In genomic region chr5:57692582-57693487, GRCh38 we compare ENCODE assay signal across 8 cellular contexts.
DNase-seq lines count a peak whose midpoint lies in the region; ATAC-seq and TF ChIP-seq lines count a peak whose summit lies in the region.

No MANE protein-coding gene starts in this region.

- no peaks in the 10 kb centered on the region for H3K36me3 Mint-ChIP-seq in activated T-helper 17 cell treated with anti-CD3 and anti-CD28 coated beads, Interleukin-2, amount 50 U/mL, for 72 hours (ENCODE audit: low read depth)
- H3K36me3 Mint-ChIP-seq in progenitor cell of endocrine pancreas (ENCODE audit: insufficient read depth) = no peaks in the 10 kb centered on the region
- H3K36me3 Mint-ChIP-seq in endothelial cell (ENCODE audit: low read depth, unreplicated experiment) = no peaks in the 10 kb centered on the region

- no peak overlapping the region for H3K4me3 Mint-ChIP-seq in activated T-helper 17 cell treated with anti-CD3 and anti-CD28 coated beads, Interleukin-2, amount 50 U/mL, for 72 hours
- H3K4me3 Mint-ChIP-seq in progenitor cell of endocrine pancreas (ENCODE audit: low read depth) (no peak overlapping the region), endothelial cell (ENCODE audit: unreplicated experiment) (no peak overlapping the region)

- no peaks in the 10 kb centered on the region for H3K9me3 Mint-ChIP-seq in activated T-helper 17 cell treated with anti-CD3 and anti-CD28 coated beads, Interleukin-2, amount 50 U/mL, for 72 hours
- H3K9me3 Mint-ChIP-seq in progenitor cell of endocrine pancreas (ENCODE audit: low read depth) (no peaks in the 10 kb centered on the region), endothelial cell (ENCODE audit: unreplicated experiment) (no peaks in the 10 kb centered on the region)

- peaks cover 8% of the 10 kb centered on the region for H3K4me1 Mint-ChIP-seq in activated T-helper 17 cell treated with anti-CD3 and anti-CD28 coated beads, Interleukin-2, amount 50 U/mL, for 72 hours
- H3K4me1 Mint-ChIP-seq in progenitor cell of endocrine pancreas (ENCODE audit: low read depth) (peaks cover 28% of the 10 kb centered on the region), endothelial cell (ENCODE audit: unreplicated experiment) (peaks cover 4% of the 10 kb centered on the region)

- TF ChIP-seq CTCF in progenitor cell of endocrine pancreas (IDR thresholded peaks at IDR 0.05; ENCODE audit: unreplicated experiment) = no peak
- TF ChIP-seq CTCF in endothelial cell (IDR thresholded peaks at IDR 0.05; ENCODE audit: unreplicated experiment) = no peak

- peaks cover 15% of the 10 kb centered on the region for H3K27me3 Mint-ChIP-seq in activated T-helper 17 cell treated with anti-CD3 and anti-CD28 coated beads, Interleukin-2, amount 50 U/mL, for 72 hours
- H3K27me3 Mint-ChIP-seq in progenitor cell of endocrine pancreas = no peaks in the 10 kb centered on the region
- peaks cover 2% of the 10 kb centered on the region for H3K27me3 Mint-ChIP-seq in endothelial cell (ENCODE audit: unreplicated experiment)

- intact Hi-C loops in Right ventricle myocardium superior (cut with DNase I) = no loop called here

- H3K27ac Mint-ChIP-seq in activated T-helper 17 cell treated with anti-CD3 and anti-CD28 coated beads, Interleukin-2, amount 50 U/mL, for 72 hours = no peak overlapping the region
- H3K27ac Mint-ChIP-seq in progenitor cell of endocrine pancreas (peak overlapping the region; percentile 86), endothelial cell (ENCODE audit: unreplicated experiment) (no peak overlapping the region)

- ATAC-seq in HG03469 (IDR thresholded peaks at IDR 0.05; ENCODE audit: unreplicated experiment) (peak; percentile 63), Right ventricle myocardium superior (ENCODE audit: poor library complexity) (peak; percentile 75), HG03108 (IDR thresholded peaks at IDR 0.05; ENCODE audit: unreplicated experiment) (no peak)
- ATAC-seq in activated T-helper 17 cell treated with anti-CD3 and anti-CD28 coated beads, Interleukin-2, amount 50 U/mL, for 72 hours (replicated peaks) = peak; percentile 95

- DNase-seq in GM04503 (ENCODE audit: low read depth) = peak; percentile 78
- peak; percentile 73 for DNase-seq in Right ventricle myocardium superior
- DNase-seq in progenitor cell of endocrine pancreas (ENCODE audit: low spot score, unreplicated experiment) = peak; percentile 14
- DNase-seq in DMS153 treated with DMSO at 0.1 percent for 48 hours (lab: John Stamatoyannopoulos, UW; ENCODE audit: unreplicated experiment) = no peak
- DNase-seq in endothelial cell (ENCODE audit: low spot score) = no peak

Comparison
In these comparisons a context has a peak if more than half of its experiments do, and no peak if none do; other contexts are left out.
1. DNase-seq: peak in GM04503 (single experiment), Right ventricle myocardium superior (single experiment) and progenitor cell of endocrine pancreas (single experiment); none in DMS153 treated with DMSO at 0.1 percent for 48 hours (single experiment) and endothelial cell (single experiment).